In genomic region chr16:50400967-50401348, GRCh38 we compare ENCODE assay signal across 25 cellular contexts.
"Had no signal": no experiment of that assay in that cellular context is flagged by ENCODE, and none has a peak within 500 bp of the region (broad histone marks: within the 10 kb centered on the region; RNA-seq: fewer than 3 reads in every experiment).

No MANE protein-coding gene starts in this region.

- H3K4me3 Mint-ChIP-seq: activated CD4-positive, alpha-beta T cell treated with anti-CD3 and anti-CD28 coated beads, Interleukin-2, amount 10 ng/mL, durations not matched to agents 7 days and 5 days; activated CD8-positive, alpha-beta T cell treated with anti-CD3 and anti-CD28 coated beads for 36 hours; activated naive CD4-positive, alpha-beta T cell treated with anti-CD3 and anti-CD28 coated beads, Interleukin-2, amount 50 U/mL, for 24 hours; activated naive CD8-positive, alpha-beta T cell treated with anti-CD3 and anti-CD28 coated beads, Interleukin-2, amount 50 U/mL, for 24 hours; mesothelial cell of epicardium; naive B cell; neural crest cell; stimulated activated naive B cell treated with anti-CD40 and anti-IgM and Interleukin-4, amounts not matched to agents 10 μg/mL and 1 μg/mL and 100 μg/mL, for 72 hours; T-helper 17 cell; WTC11 had no signal

- H3K4me3 ChIP-seq: breast epithelium, left lung, psoas muscle, smooth muscle cell, stomach, thyroid gland, upper lobe of right lung had no signal

- H3K27ac Mint-ChIP-seq: activated CD4-positive, alpha-beta T cell treated with anti-CD3 and anti-CD28 coated beads, Interleukin-2, amount 10 ng/mL, durations not matched to agents 7 days and 5 days; activated CD8-positive, alpha-beta T cell treated with anti-CD3 and anti-CD28 coated beads for 36 hours; activated naive CD4-positive, alpha-beta T cell treated with anti-CD3 and anti-CD28 coated beads, Interleukin-2, amount 50 U/mL, for 24 hours; activated naive CD8-positive, alpha-beta T cell treated with anti-CD3 and anti-CD28 coated beads, Interleukin-2, amount 50 U/mL, for 24 hours; activated T-helper 2 cell treated with anti-CD3 and anti-CD28 coated beads, Interferon-gamma antibody, Interleukin-2, Interleukin-4, amounts not matched to agents 10 μg/mL and 5 μg/mL and 100 μg/mL, durations not matched to agents 14 hours and 24 hours and 36 hours; mesothelial cell of epicardium; naive B cell; stimulated activated naive B cell treated with anti-CD40 and anti-IgM and Interleukin-4, amounts not matched to agents 10 μg/mL and 1 μg/mL and 100 μg/mL, for 72 hours; T-helper 17 cell; WTC11 had no signal

- H3K36me3 ChIP-seq: breast epithelium, left lung, stomach, thyroid gland, upper lobe of right lung had no signal

- H3K27me3 ChIP-seq: breast epithelium, left lung, stomach, thyroid gland, upper lobe of right lung had no signal

- H3K36me3 Mint-ChIP-seq: activated naive CD4-positive, alpha-beta T cell treated with anti-CD3 and anti-CD28 coated beads, Interleukin-2, amount 50 U/mL, for 24 hours; mesothelial cell of epicardium; naive B cell; stimulated activated naive B cell treated with anti-CD40 and anti-IgM and Interleukin-4, amounts not matched to agents 10 μg/mL and 1 μg/mL and 100 μg/mL, for 72 hours; WTC11 had no signal

- ATAC-seq: activated CD8-positive, alpha-beta T cell treated with anti-CD3 and anti-CD28 coated beads for 36 hours; activated naive CD8-positive, alpha-beta T cell treated with anti-CD3 and anti-CD28 coated beads, Interleukin-2, amount 50 U/mL, for 24 hours; left lung; psoas muscle; stimulated activated naive B cell treated with anti-CD40 and anti-IgM and Interleukin-4, amounts not matched to agents 10 μg/mL and 1 μg/mL and 100 μg/mL, for 72 hours; T-helper 17 cell; WTC11 had no signal

- H3K27ac ChIP-seq: breast epithelium, left lung, parathyroid adenoma, psoas muscle, stomach, thyroid gland, upper lobe of right lung had no signal

- H3K4me1 ChIP-seq: breast epithelium, left lung, parathyroid adenoma, psoas muscle, stomach, thyroid gland, upper lobe of right lung had no signal

- H3K27me3 Mint-ChIP-seq: activated CD4-positive, alpha-beta T cell treated with anti-CD3 and anti-CD28 coated beads, Interleukin-2, amount 10 ng/mL, durations not matched to agents 7 days and 5 days; activated CD8-positive, alpha-beta T cell treated with anti-CD3 and anti-CD28 coated beads for 36 hours; activated naive CD4-positive, alpha-beta T cell treated with anti-CD3 and anti-CD28 coated beads, Interleukin-2, amount 50 U/mL, for 24 hours; activated naive CD8-positive, alpha-beta T cell treated with anti-CD3 and anti-CD28 coated beads, Interleukin-2, amount 50 U/mL, for 24 hours; T-helper 17 cell had no signal

- H3K9me3 Mint-ChIP-seq: activated CD4-positive, alpha-beta T cell treated with anti-CD3 and anti-CD28 coated beads, Interleukin-2, amount 10 ng/mL, durations not matched to agents 7 days and 5 days; activated CD8-positive, alpha-beta T cell treated with anti-CD3 and anti-CD28 coated beads for 36 hours; activated naive CD4-positive, alpha-beta T cell treated with anti-CD3 and anti-CD28 coated beads, Interleukin-2, amount 50 U/mL, for 24 hours; activated naive CD8-positive, alpha-beta T cell treated with anti-CD3 and anti-CD28 coated beads, Interleukin-2, amount 50 U/mL, for 24 hours; activated T-helper 2 cell treated with anti-CD3 and anti-CD28 coated beads, Interferon-gamma antibody, Interleukin-2, Interleukin-4, amounts not matched to agents 10 μg/mL and 5 μg/mL and 100 μg/mL, durations not matched to agents 14 hours and 24 hours and 36 hours; mesothelial cell of epicardium; naive B cell; neural crest cell; WTC11 had no signal

- DNase-seq: activated CD4-positive, alpha-beta T cell treated with anti-CD3 and anti-CD28 coated beads for 1 hour; activated CD4-positive, alpha-beta T cell treated with anti-CD3 and anti-CD28 coated beads, Interleukin-2, amount 10 ng/mL, durations not matched to agents 7 days and 5 days; activated CD8-positive, alpha-beta T cell treated with anti-CD3 and anti-CD28 coated beads for 36 hours; activated naive CD8-positive, alpha-beta T cell treated with anti-CD3 and anti-CD28 coated beads, Interleukin-2, amount 50 U/mL, for 24 hours; activated T-cell treated with anti-CD3 and anti-CD28 coated beads, Interleukin-2, amount 50 U/mL, for 48 hours; central memory CD4-positive, alpha-beta T cell; foreskin melanocyte; left lung; naive B cell; nucleus accumbens; psoas muscle; stimulated activated CD4-positive, alpha-beta T cell treated with anti-CD3 and anti-CD28 coated beads, Interleukin-1b, Interleukin-23, amount 100 ng/mL, for 48 hours; stimulated activated naive B cell treated with anti-CD40 and anti-IgM and Interleukin-4, amounts not matched to agents 10 μg/mL and 1 μg/mL and 100 μg/mL, for 72 hours; stomach; T-helper 17 cell; thyroid gland; upper lobe of right lung had no signal

- H3K9me3 ChIP-seq: breast epithelium, left lung, psoas muscle, stomach, thyroid gland, upper lobe of right lung had no signal
